ENCODE assay signal across 1 cellular context in genomic region chrX:13688384-13688771, GRCh38.
TF ChIP-seq lines count a peak whose summit lies in the region.

No MANE protein-coding gene starts in this region.

TF ChIP-seq in H1, 55 proteins besides CTCF, POLR2A, EP300 and RAD21:
- no peak for TF ChIP-seq CHD1 (IDR thresholded peaks at IDR 0.05; ENCODE audit: low read depth, low read length)
- TF ChIP-seq SAP30 (IDR thresholded peaks at IDR 0.05; ENCODE audit: insufficient read depth, insufficient replicate concordance, low read length) = no peak
- no peak for TF ChIP-seq EGR1 (IDR thresholded peaks at IDR 0.05; ENCODE audit: borderline replicate concordance, low read depth, low read length)
- no peak for TF ChIP-seq HDAC6 (IDR thresholded peaks at IDR 0.05; ENCODE audit: low read depth, low read length)
- TF ChIP-seq NRF1 (IDR thresholded peaks at IDR 0.05; ENCODE audit: low read depth, low read length) = no peak
- TF ChIP-seq SIRT6 (IDR thresholded peaks at IDR 0.05; ENCODE audit: low read length) = no peak
- no peak for TF ChIP-seq GTF2F1 (IDR thresholded peaks at IDR 0.05; ENCODE audit: borderline replicate concordance, low read depth, low read length)
- no peak for TF ChIP-seq CEBPB (IDR thresholded peaks at IDR 0.05; ENCODE audit: low read depth, low read length)
